Comparison of ENCODE assay signal across 8 cellular contexts in genomic region chr10:75234683-75235374, GRCh38. TPM values are rescaled to one million over a fixed set of nuclear protein-coding genes. Genes with fewer than 3 reads are reported as not detected.
DNase-seq lines count a peak whose midpoint lies in the region; ATAC-seq and TF ChIP-seq lines count a peak whose summit lies in the region.

No MANE protein-coding gene starts in this region.

- peak overlapping the region; percentile 47 to 69 (median 60) for H3K4me3 ChIP-seq in fibroblast of lung (replicated peaks in 1 of 4; ENCODE audit: control extremely low read depth in 1 of 4, insufficient read depth in 1 of 4, low read depth in 3 of 4, low read length in 4 of 4)
- H3K4me3 ChIP-seq in neuronal stem cell (ENCODE audit: low read length in 2 of 2), result peak overlapping the region; percentile 69 to 81

- no peak for TF ChIP-seq CTCF in fibroblast of lung (conservative IDR thresholded peaks at IDR 0.05 in 1 of 2, IDR thresholded peaks at IDR 0.05 in 1 of 2; ENCODE audit: low read depth in 1 of 2, low read length in 2 of 2)

- peak overlapping the region; percentile 53 for H2BK12ac ChIP-seq in neuronal stem cell (ENCODE audit: low read length)

- H4K8ac ChIP-seq in neuronal stem cell (ENCODE audit: low read depth, low read length), result no peak overlapping the region

- peak; percentile 13 for DNase-seq in stimulated activated CD4-positive, alpha-beta T cell treated with anti-CD3 and anti-CD28 coated beads, Interleukin-1b, Interleukin-23, amount 100 ng/mL, for 48 hours
- DNase-seq in stimulated activated CD4-positive, alpha-beta T cell treated with anti-CD3 and anti-CD28 coated beads, Interleukin-4, amount 100 ng/mL, for 24 hours, result no peak
- peak; percentile 19 to 34 for DNase-seq in activated CD4-positive, alpha-beta T cell treated with anti-CD3 and anti-CD28 coated beads, Interleukin-2, amount 50 U/mL, for 48 hours
- no peak for DNase-seq in fibroblast of lung (ENCODE audit: low read depth in 2 of 2)
- peak; percentile 52 for DNase-seq in neuronal stem cell (ENCODE audit: low spot score)
- DNase-seq in NOMO-1 treated with DMSO at 0.1 percent for 48 hours (lab: John Stamatoyannopoulos, UW; ENCODE audit: unreplicated experiment), result no peak

- H3K36me3 ChIP-seq in fibroblast of lung (ENCODE audit: control insufficient read depth, insufficient read depth, low read length) (peaks cover 9% of the 10 kb centered on the region), neuronal stem cell (replicated peaks in 1 of 2; ENCODE audit: control insufficient read depth in 2 of 2, insufficient read depth in 2 of 2, low read length in 2 of 2) (peaks cover 11 to 40% of the 10 kb centered on the region in 2 donors)

- no CpG with 5 or more reads among the region's 62 CpGs for WGBS in neuronal stem cell (ENCODE audit: extremely low coverage in 2 of 2, insufficient read length in 2 of 2, insufficient replicate concordance in 1 of 2), 2 donors

- peak overlapping the region; percentile 75 for H2BK120ac ChIP-seq in neuronal stem cell (ENCODE audit: low read depth, low read length)

- H3K9me3 ChIP-seq in fibroblast of lung (ENCODE audit: control insufficient read depth, insufficient read depth, low read depth, low read length) (no peaks in the 10 kb centered on the region), neuronal stem cell (replicated peaks in 1 of 2; ENCODE audit: control insufficient read depth in 2 of 2, insufficient read depth in 1 of 2, low read depth in 1 of 2, low read length in 2 of 2) (no peaks in the 10 kb centered on the region)

- peaks cover 5% of the 10 kb centered on the region for H3K4me1 ChIP-seq in fibroblast of lung (ENCODE audit: control insufficient read depth, extremely low read depth, insufficient read depth, low read length)
- peaks cover 3 to 7% of the 10 kb centered on the region in 2 donors for H3K4me1 ChIP-seq in neuronal stem cell (ENCODE audit: control insufficient read depth in 2 of 2, insufficient read depth in 1 of 2, low read depth in 1 of 2, low read length in 2 of 2)

- H3K9ac ChIP-seq in fibroblast of lung (ENCODE audit: insufficient read depth, low read length), result peak overlapping the region; percentile 65
- peak overlapping the region; percentile 90 for H3K9ac ChIP-seq in neuronal stem cell (ENCODE audit: low read depth, low read length, poor library complexity)

- H3K79me2 ChIP-seq in fibroblast of lung (ENCODE audit: control insufficient read depth, insufficient read depth, low read length), result peaks cover 2% of the 10 kb centered on the region

- H3K27me3 ChIP-seq in fibroblast of lung (ENCODE audit: control insufficient read depth, insufficient read depth, low read length) (no peaks in the 10 kb centered on the region), neuronal stem cell (ENCODE audit: control insufficient read depth in 3 of 3, insufficient read depth in 3 of 3, low read depth in 1 of 3, low read length in 3 of 3) (peaks cover 0 to 5% (median 5%) of the 10 kb centered on the region in 3 experiments)

- peak overlapping the region; percentile 94 for H3K18ac ChIP-seq in neuronal stem cell (ENCODE audit: low read length)

- H3K4me2 ChIP-seq in fibroblast of lung (ENCODE audit: extremely low read depth, insufficient read depth, low read length) (peak overlapping the region; percentile 96), neuronal stem cell (ENCODE audit: insufficient read depth, low read length, poor library complexity, severe bottlenecking) (peak overlapping the region; percentile 100)

- H3K4ac ChIP-seq in neuronal stem cell (ENCODE audit: low read length), result no peak overlapping the region

- H2AK5ac ChIP-seq in neuronal stem cell (ENCODE audit: low read depth, low read length), result peak overlapping the region; percentile 40

- peak overlapping the region; percentile 67 for H3K14ac ChIP-seq in neuronal stem cell (ENCODE audit: low read length)

- H3K23ac ChIP-seq in neuronal stem cell (ENCODE audit: low read depth, low read length, poor library complexity), result peak overlapping the region; percentile 92

- H2AFZ ChIP-seq in fibroblast of lung (ENCODE audit: low read length) (peak overlapping the region; percentile 69), neuronal stem cell (ENCODE audit: low read length) (peak overlapping the region; percentile 98)

- H4K20me1 ChIP-seq in fibroblast of lung (ENCODE audit: control insufficient read depth, extremely low read depth, insufficient read depth, low read length), result no peaks in the 10 kb centered on the region

- no peak overlapping the region for H4K91ac ChIP-seq in neuronal stem cell (ENCODE audit: low read depth, low read length, poor library complexity)

- H3K27ac ChIP-seq in fibroblast of lung (ENCODE audit: insufficient read depth, low read length), result peak overlapping the region; percentile 28
- peak overlapping the region; percentile 32 for H3K27ac ChIP-seq in neuronal stem cell (replicated peaks; ENCODE audit: low read length)

- ATAC-seq in HG03342 (IDR thresholded peaks at IDR 0.05; ENCODE audit: unreplicated experiment) (peak; percentile 1), GM18858 (IDR thresholded peaks at IDR 0.05; ENCODE audit: unreplicated experiment) (no peak)

- H3K79me1 ChIP-seq in neuronal stem cell (ENCODE audit: low read depth, low read length), result no peaks in the 10 kb centered on the region

- peak overlapping the region; percentile 67 for H2BK5ac ChIP-seq in neuronal stem cell (ENCODE audit: low read length)

- H2BK15ac ChIP-seq in neuronal stem cell (ENCODE audit: low read length), result peak overlapping the region; percentile 35

RNA-seq across cellular contexts. Expression of gene COMTD1, which starts 0.9 kb away (rescaled TPM):
- 5.6 and 8.3 TPM in 2 replicates for total RNA-seq in fibroblast of lung
- 2.0 and 2.8 TPM in 2 replicates for polyA plus RNA-seq in fibroblast of lung
- 10.7 and 12.1 TPM in 2 replicates for polyA plus RNA-seq in fibroblast of lung (2012)
- polyA minus RNA-seq in fibroblast of lung (ENCODE audit: low replicate concordance), result 0.41 and 1.3 TPM in 2 replicates
- polyA plus RNA-seq in neuronal stem cell (2013, experiment 1 of 2), result 3.8 TPM
- 3.8 TPM for polyA plus RNA-seq in neuronal stem cell (2013, experiment 2 of 2)

RNA-seq across cellular contexts. Expression of gene VDAC2, which starts 24.2 kb away (rescaled TPM):
- 145 and 151 TPM in 2 replicates for total RNA-seq in fibroblast of lung
- polyA plus RNA-seq in fibroblast of lung, result 208 and 225 TPM in 2 replicates
- polyA plus RNA-seq in fibroblast of lung (2012), result 217 and 249 TPM in 2 replicates
- polyA minus RNA-seq in fibroblast of lung (ENCODE audit: low replicate concordance), result 38.6 and 41.2 TPM in 2 replicates
- 164 TPM for polyA plus RNA-seq in neuronal stem cell (2013, experiment 1 of 2)
- polyA plus RNA-seq in neuronal stem cell (2013, experiment 2 of 2), result 167 TPM

Comparison
In these comparisons a context has a peak if more than half of its experiments do, and no peak if none do; other contexts are left out.
1. DNase-seq: peak in stimulated activated CD4-positive, alpha-beta T cell treated with anti-CD3 and anti-CD28 coated beads, Interleukin-1b, Interleukin-23, amount 100 ng/mL, for 48 hours (single experiment), activated CD4-positive, alpha-beta T cell treated with anti-CD3 and anti-CD28 coated beads, Interleukin-2, amount 50 U/mL, for 48 hours (2 of 2) and neuronal stem cell (single experiment); none in stimulated activated CD4-positive, alpha-beta T cell treated with anti-CD3 and anti-CD28 coated beads, Interleukin-4, amount 100 ng/mL, for 24 hours (single experiment), fibroblast of lung (0 of 2) and NOMO-1 treated with DMSO at 0.1 percent for 48 hours (single experiment).